In the genomic region with DNA sequence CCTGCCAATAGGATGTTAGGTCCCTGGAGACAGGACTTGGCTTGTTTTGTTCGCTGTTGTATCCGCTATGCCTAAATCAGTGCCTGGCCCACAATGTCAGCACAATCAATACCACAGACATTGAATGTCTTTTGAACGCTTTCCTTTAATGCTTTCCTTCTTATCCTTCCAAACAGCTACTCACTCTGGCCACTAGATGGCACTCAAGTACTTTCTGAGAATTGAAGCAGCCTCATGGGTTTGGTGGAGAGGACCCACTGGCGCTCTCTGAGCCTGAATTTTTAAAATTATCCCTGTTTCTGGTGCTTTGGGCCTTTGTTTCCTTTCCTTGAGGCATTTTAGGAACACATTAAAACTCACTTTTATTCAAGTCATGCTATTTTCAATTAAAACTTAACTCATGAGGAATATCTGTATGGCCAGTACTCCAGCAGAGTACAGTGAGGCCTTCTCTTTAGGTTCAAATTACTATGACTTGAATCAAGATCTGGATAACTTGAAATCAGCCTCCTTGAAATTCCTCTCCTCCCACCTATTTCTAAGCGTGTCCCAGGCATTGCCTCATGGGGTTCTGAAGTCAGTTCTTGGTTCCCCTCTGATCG, we compare ENCODE assay signal across 8 cellular contexts.
DNase-seq lines count a peak whose midpoint lies in the region; ATAC-seq and TF ChIP-seq lines count a peak whose summit lies in the region.

No MANE protein-coding gene starts in this region.

- H3K27ac Mint-ChIP-seq in stimulated activated memory B cell treated with anti-CD40 and anti-IgM and Interleukin-4, amounts not matched to agents 10 μg/mL and 1 μg/mL and 100 μg/mL, for 72 hours: peak overlapping the region; percentile 4

- DNase-seq in activated T-cell treated with anti-CD3 and anti-CD28 coated beads for 24 hours (ENCODE audit: low read depth): peak; percentile 39
- DNase-seq in activated T-cell treated with anti-CD3 and anti-CD28 coated beads, Interleukin-2, amount 50 U/mL, for 1 hour: no peak
- DNase-seq in MV-4-11 (lab: John Stamatoyannopoulos, UW): peak; percentile 68
- peak; percentile 44 for DNase-seq in SKM-1 treated with dmso at 0.1 percent for 144 hours (lab: John Stamatoyannopoulos, UW; ENCODE audit: unreplicated experiment)
- peak; percentile 42 for DNase-seq in brain microvascular endothelial cell
- peak; percentile 80 for DNase-seq in kidney tubule cell (ENCODE audit: low spot score)

- peak; percentile 89 for TF ChIP-seq CTCF in brain microvascular endothelial cell (IDR thresholded peaks at IDR 0.05; ENCODE audit: low read depth, low read length, missing control alignments)

- in situ Hi-C loops in brain microvascular endothelial cell (cut with HindIII; ENCODE audit: low pct_ligation_motif_present, low sequenced_read_pairs): loop anchor here (25.0 kb wide), 1 partner anchor 825 kb away; no protein-coding TSS in a partner anchor

- peaks cover 3% of the 10 kb centered on the region for H3K36me3 Mint-ChIP-seq in stimulated activated memory B cell treated with anti-CD40 and anti-IgM and Interleukin-4, amounts not matched to agents 10 μg/mL and 1 μg/mL and 100 μg/mL, for 72 hours

- no peaks in the 10 kb centered on the region for H3K9me3 Mint-ChIP-seq in stimulated activated memory B cell treated with anti-CD40 and anti-IgM and Interleukin-4, amounts not matched to agents 10 μg/mL and 1 μg/mL and 100 μg/mL, for 72 hours

- no peaks in the 10 kb centered on the region for H3K27me3 Mint-ChIP-seq in stimulated activated memory B cell treated with anti-CD40 and anti-IgM and Interleukin-4, amounts not matched to agents 10 μg/mL and 1 μg/mL and 100 μg/mL, for 72 hours

- no peak for ATAC-seq in stimulated activated memory B cell treated with anti-CD40 and anti-IgM and Interleukin-4, amounts not matched to agents 10 μg/mL and 1 μg/mL and 100 μg/mL, for 72 hours
- ATAC-seq in GM21447 (IDR thresholded peaks at IDR 0.05; ENCODE audit: unreplicated experiment): no peak

- H3K27me3 ChIP-seq in brain microvascular endothelial cell (replicated peaks): no peaks in the 10 kb centered on the region

- no peaks in the 10 kb centered on the region for H3K36me3 ChIP-seq in brain microvascular endothelial cell (replicated peaks)

- peaks cover 33% of the 10 kb centered on the region for H3K4me1 Mint-ChIP-seq in stimulated activated memory B cell treated with anti-CD40 and anti-IgM and Interleukin-4, amounts not matched to agents 10 μg/mL and 1 μg/mL and 100 μg/mL, for 72 hours

- H3K27ac ChIP-seq in brain microvascular endothelial cell: no peak overlapping the region

- H3K4me3 ChIP-seq in brain microvascular endothelial cell (ENCODE audit: low read depth, low read length): no peak overlapping the region

- H3K4me3 Mint-ChIP-seq in stimulated activated memory B cell treated with anti-CD40 and anti-IgM and Interleukin-4, amounts not matched to agents 10 μg/mL and 1 μg/mL and 100 μg/mL, for 72 hours: no peak overlapping the region
